ENCODE assay signal across 9 cellular contexts in the genomic region with DNA sequence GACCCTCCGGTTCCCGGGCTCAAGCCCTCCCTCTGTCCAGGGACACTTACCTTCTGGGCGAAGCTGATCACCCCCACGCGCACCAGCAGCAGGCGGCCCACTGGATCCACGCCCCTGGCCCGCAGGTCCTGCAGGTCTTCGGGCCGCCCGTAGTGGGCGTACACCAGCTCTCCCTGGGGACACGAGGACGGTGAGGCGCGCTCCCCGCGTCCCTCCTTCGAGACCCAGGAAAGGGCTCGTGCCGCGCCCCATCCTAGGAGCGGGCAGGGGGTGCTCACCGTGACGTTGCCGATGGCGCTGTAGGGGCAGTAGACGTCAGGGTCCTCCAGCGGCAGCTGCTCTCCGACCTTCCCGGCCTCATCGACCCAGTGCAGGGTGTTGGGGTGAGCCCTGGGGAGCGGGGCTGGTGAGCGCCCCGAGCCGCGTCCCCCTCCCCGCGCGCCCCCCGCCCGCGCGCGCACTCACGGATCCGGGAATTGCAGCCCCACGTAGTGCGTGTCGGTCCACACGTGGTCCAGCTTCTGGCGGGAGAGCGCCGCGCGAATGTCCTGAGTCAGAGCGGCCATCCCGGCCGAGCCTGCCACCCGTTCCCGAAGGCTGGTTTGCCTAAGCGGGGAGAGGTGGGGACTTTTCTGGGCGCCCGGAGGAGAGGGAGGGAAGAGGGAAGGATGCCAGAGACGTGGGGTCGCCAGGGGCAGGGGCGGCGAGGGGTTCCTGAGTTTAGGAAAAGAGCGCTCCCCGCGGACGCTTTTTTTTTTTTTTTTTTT. TPM values are rescaled to one million over a fixed set of nuclear protein-coding genes. Genes with fewer than 3 reads are reported as not detected.
DNase-seq lines count a peak whose midpoint lies in the region; ATAC-seq and TF ChIP-seq lines count a peak whose summit lies in the region.
"Had no signal": no experiment of that assay in that cellular context is flagged by ENCODE, and none has a peak within 500 bp of the region (broad histone marks: within the 10 kb centered on the region; RNA-seq: fewer than 3 reads in every experiment).

No MANE protein-coding gene starts in this region.

- H3K4me3 Mint-ChIP-seq in Caco-2 (ENCODE audit: unreplicated experiment) (peak overlapping the region; percentile 79), glutamatergic neuron (ENCODE audit: unreplicated experiment) (peak overlapping the region; percentile 86)
- peak overlapping the region; percentile 92 for H3K4me3 Mint-ChIP-seq in activated T-helper 1 cell treated with anti-CD3 and anti-CD28 coated beads, Interleukin-12 subunit alpha, Interleukin-12 subunit beta, Interleukin-2, Interleukin-4 antibody, amounts not matched to agents 30 ng/mL and 10 ng/mL and 1 ng/mL, durations not matched to agents 14 hours and 24 hours and 36 hours

- no TSS peak for BruUV-seq in Caco-2 (replicated peaks; lab: Mats Ljungman, UMichigan)

- TF ChIP-seq POLR2A in prostate gland (IDR thresholded peaks at IDR 0.05) = no peak

- H3K9me3 ChIP-seq in Caco-2 (no peaks in the 10 kb centered on the region), prostate gland (no peaks in the 10 kb centered on the region)

- H3K36me3 Mint-ChIP-seq in Caco-2 (ENCODE audit: insufficient read depth, unreplicated experiment) = peaks cover 22% of the 10 kb centered on the region
- peaks cover 5% of the 10 kb centered on the region for H3K36me3 Mint-ChIP-seq in activated T-helper 1 cell treated with anti-CD3 and anti-CD28 coated beads, Interleukin-12 subunit alpha, Interleukin-12 subunit beta, Interleukin-2, Interleukin-4 antibody, amounts not matched to agents 30 ng/mL and 10 ng/mL and 1 ng/mL, durations not matched to agents 14 hours and 24 hours and 36 hours (ENCODE audit: low read depth)
- H3K36me3 Mint-ChIP-seq in glutamatergic neuron (ENCODE audit: unreplicated experiment) = no peaks in the 10 kb centered on the region

- H3K9me3 Mint-ChIP-seq in Caco-2 (ENCODE audit: unreplicated experiment) = no peaks in the 10 kb centered on the region
- no peaks in the 10 kb centered on the region for H3K9me3 Mint-ChIP-seq in activated T-helper 1 cell treated with anti-CD3 and anti-CD28 coated beads, Interleukin-12 subunit alpha, Interleukin-12 subunit beta, Interleukin-2, Interleukin-4 antibody, amounts not matched to agents 30 ng/mL and 10 ng/mL and 1 ng/mL, durations not matched to agents 14 hours and 24 hours and 36 hours
- H3K9me3 Mint-ChIP-seq in glutamatergic neuron (ENCODE audit: unreplicated experiment) = peaks cover 2% of the 10 kb centered on the region

- H3K27ac Mint-ChIP-seq in Caco-2 (ENCODE audit: unreplicated experiment) = peak overlapping the region; percentile 92
- H3K27ac Mint-ChIP-seq in activated T-helper 1 cell treated with anti-CD3 and anti-CD28 coated beads, Interleukin-12 subunit alpha, Interleukin-12 subunit beta, Interleukin-2, Interleukin-4 antibody, amounts not matched to agents 30 ng/mL and 10 ng/mL and 1 ng/mL, durations not matched to agents 14 hours and 24 hours and 36 hours = peak overlapping the region; percentile 92
- H3K27ac Mint-ChIP-seq in glutamatergic neuron (ENCODE audit: unreplicated experiment) = no peak overlapping the region

- H3K27me3 Mint-ChIP-seq in Caco-2 (ENCODE audit: insufficient read depth, unreplicated experiment) = no peaks in the 10 kb centered on the region
- H3K27me3 Mint-ChIP-seq in activated T-helper 1 cell treated with anti-CD3 and anti-CD28 coated beads, Interleukin-12 subunit alpha, Interleukin-12 subunit beta, Interleukin-2, Interleukin-4 antibody, amounts not matched to agents 30 ng/mL and 10 ng/mL and 1 ng/mL, durations not matched to agents 14 hours and 24 hours and 36 hours (ENCODE audit: insufficient read depth) = no peaks in the 10 kb centered on the region
- peaks cover 20% of the 10 kb centered on the region for H3K27me3 Mint-ChIP-seq in glutamatergic neuron (ENCODE audit: unreplicated experiment)

- H3K27ac ChIP-seq in prostate gland = no peak overlapping the region

- WGBS in prostate gland = 2% methylated on average over 63 of the region's 72 CpGs

- no peaks in the 10 kb centered on the region for H3K27me3 ChIP-seq in Caco-2 (replicated peaks; ENCODE audit: control insufficient read depth, insufficient read depth, low read length)
- H3K27me3 ChIP-seq in prostate gland (replicated peaks; ENCODE audit: insufficient read depth) = no peaks in the 10 kb centered on the region

- H3K4me3 ChIP-seq in Caco-2 (ENCODE audit: low read depth, low read length) = peak overlapping the region; percentile 52
- H3K4me3 ChIP-seq in prostate gland = peak overlapping the region; percentile 22 to 32

- peak; percentile 43 for ATAC-seq in GM21786 (IDR thresholded peaks at IDR 0.05; ENCODE audit: unreplicated experiment)
- ATAC-seq in HG03025 (IDR thresholded peaks at IDR 0.05; ENCODE audit: low FRiP score, unreplicated experiment) = no peak

- CTCF ChIA-PET in Caco-2 (lab: Charles Lee) = interaction anchor here (0.6 to 3.5 kb wide), 21 partner anchors 12 to 363 kb away, joined by 3 to 39 read pairs (median 6); a partner anchor contains a TSS

- DNase-seq in Caco-2 = peak; percentile 85 to 86
- DNase-seq in NOMO-1 treated with DMSO at 0.1 percent for 48 hours (lab: John Stamatoyannopoulos, UW; ENCODE audit: unreplicated experiment) = peak; percentile 75
- DNase-seq in activated T-helper 1 cell treated with anti-CD3 and anti-CD28 coated beads, Interleukin-12 subunit alpha, Interleukin-12 subunit beta, Interleukin-2, Interleukin-4 antibody, amounts not matched to agents 30 ng/mL and 10 ng/mL and 1 ng/mL, durations not matched to agents 14 hours and 24 hours and 36 hours (ENCODE audit: low spot score) = peak; percentile 57
- peak; percentile 57 for DNase-seq in glutamatergic neuron
- no peak for DNase-seq in prostate gland (ENCODE audit: low spot score)
- DNase-seq in occipital lobe (lab: John Stamatoyannopoulos, UW) = no peak

- POLR2A ChIA-PET in Caco-2 (lab: Charles Lee) = interaction anchor here (0.6 to 1.6 kb wide), 6 partner anchors 21 to 73 kb away, joined by 3 to 15 read pairs (median 5); a partner anchor contains a TSS

- H3K4me1 ChIP-seq in Caco-2 = no peaks in the 10 kb centered on the region
- peaks cover 3% of the 10 kb centered on the region for H3K4me1 ChIP-seq in prostate gland (replicated peaks)

- H3K4me1 Mint-ChIP-seq in Caco-2 (ENCODE audit: low read depth, unreplicated experiment) (no peaks in the 10 kb centered on the region), glutamatergic neuron (ENCODE audit: low read depth, unreplicated experiment) (no peaks in the 10 kb centered on the region)
- peaks cover 21% of the 10 kb centered on the region for H3K4me1 Mint-ChIP-seq in activated T-helper 1 cell treated with anti-CD3 and anti-CD28 coated beads, Interleukin-12 subunit alpha, Interleukin-12 subunit beta, Interleukin-2, Interleukin-4 antibody, amounts not matched to agents 30 ng/mL and 10 ng/mL and 1 ng/mL, durations not matched to agents 14 hours and 24 hours and 36 hours (ENCODE audit: low read depth)

- intact Hi-C loops in Caco-2 (cut with micrococcal nuclease; ENCODE audit: unreplicated experiment) = loop anchor here (1.0 to 5.0 kb wide), 3 partner anchors 28 to 59 kb away; a partner anchor contains a TSS
- intact Hi-C loops in activated T-helper 1 cell treated with anti-CD3 and anti-CD28 coated beads, Interleukin-12 subunit alpha, Interleukin-12 subunit beta, Interleukin-2, Interleukin-4 antibody, amounts not matched to agents 30 ng/mL and 10 ng/mL and 1 ng/mL, durations not matched to agents 14 hours and 24 hours and 36 hours (cut with micrococcal nuclease) = loop anchor here (1.0 to 5.0 kb wide), 4 partner anchors 40 to 74 kb away; a partner anchor contains a TSS
- intact Hi-C loops in prostate gland (cut with DNase I) = no loop called here

- H3K36me3 ChIP-seq in Caco-2 (ENCODE audit: control insufficient read depth, insufficient read depth, low read length) (no peaks in the 10 kb centered on the region), prostate gland (no peaks in the 10 kb centered on the region)

- peak; percentile 67 to 70 for TF ChIP-seq CTCF in Caco-2 (IDR thresholded peaks at IDR 0.05; ENCODE audit: insufficient read depth in 1 of 2, low read depth in 1 of 2, low read length in 1 of 2, severe bottlenecking in 1 of 2, unreplicated experiment in 1 of 2)
- TF ChIP-seq CTCF in glutamatergic neuron (IDR thresholded peaks at IDR 0.05; ENCODE audit: partially characterized antibody, unreplicated experiment) = peak; percentile 17
- TF ChIP-seq CTCF in prostate gland (IDR thresholded peaks at IDR 0.05) = peak in 2 of 4 experiments; percentile 28 to 52

RNA-seq across cellular contexts. Expression of a gene that starts 8.2 kb away (rescaled TPM):
- total RNA-seq in Caco-2 (2022) (8.1 and 9.7 TPM in 2 replicates), glutamatergic neuron (ENCODE audit: unreplicated experiment) (5.1 TPM), prostate gland (1 to 10 TPM in 1 of 2 donors, under 1 TPM in 1; 0.59 to 2.3 TPM), occipital lobe (5.3 TPM)
- total RNA-seq in activated T-helper 1 cell treated with anti-CD3 and anti-CD28 coated beads, Interleukin-12 subunit alpha, Interleukin-12 subunit beta, Interleukin-2, Interleukin-4 antibody, amounts not matched to agents 30 ng/mL and 10 ng/mL and 1 ng/mL, durations not matched to agents 14 hours and 24 hours and 36 hours = 13.8 and 15.0 TPM in 2 replicates

RNA-seq across cellular contexts. Expression of a gene that starts 20.8 kb away (rescaled TPM):
- total RNA-seq in Caco-2 (2022) (24.6 and 24.7 TPM in 2 replicates), glutamatergic neuron (ENCODE audit: unreplicated experiment) (37.1 TPM), prostate gland (10 to 100 TPM; 20.1 to 36.1 TPM), occipital lobe (12.2 TPM)
- total RNA-seq in activated T-helper 1 cell treated with anti-CD3 and anti-CD28 coated beads, Interleukin-12 subunit alpha, Interleukin-12 subunit beta, Interleukin-2, Interleukin-4 antibody, amounts not matched to agents 30 ng/mL and 10 ng/mL and 1 ng/mL, durations not matched to agents 14 hours and 24 hours and 36 hours = 10.3 and 11.5 TPM in 2 replicates

RNA-seq across cellular contexts. Expression of a gene that starts 23.1 kb away (rescaled TPM):
- total RNA-seq in Caco-2 (2022) = not detected in 2 replicates
- total RNA-seq in activated T-helper 1 cell treated with anti-CD3 and anti-CD28 coated beads, Interleukin-12 subunit alpha, Interleukin-12 subunit beta, Interleukin-2, Interleukin-4 antibody, amounts not matched to agents 30 ng/mL and 10 ng/mL and 1 ng/mL, durations not matched to agents 14 hours and 24 hours and 36 hours = not detected in 2 replicates
- 95.2 TPM for total RNA-seq in glutamatergic neuron (ENCODE audit: unreplicated experiment)
- 1 to 10 TPM in 1 of 2 donors, not detected in 1; 2.4 TPM for total RNA-seq in prostate gland
- 109 TPM for total RNA-seq in occipital lobe
- total RNA-seq: T-helper 2 cell treated with Interferon-gamma antibody and Interleukin-4, amounts not matched to agents 100 ng/mL and 5 ng/mL, for 36 hours had no signal

RNA-seq across cellular contexts. Expression of a gene that starts 31.0 kb away (rescaled TPM):
- total RNA-seq in Caco-2 (2022) = 10.4 and 12.9 TPM in 2 replicates
- 4.3 and 4.7 TPM in 2 replicates for total RNA-seq in activated T-helper 1 cell treated with anti-CD3 and anti-CD28 coated beads, Interleukin-12 subunit alpha, Interleukin-12 subunit beta, Interleukin-2, Interleukin-4 antibody, amounts not matched to agents 30 ng/mL and 10 ng/mL and 1 ng/mL, durations not matched to agents 14 hours and 24 hours and 36 hours
- 33.9 TPM for total RNA-seq in glutamatergic neuron (ENCODE audit: unreplicated experiment)
- total RNA-seq in prostate gland = 10 to 100 TPM; 11.8 to 49.5 TPM
- total RNA-seq in occipital lobe = 4.2 TPM

RNA-seq across cellular contexts. Expression of a gene that starts 40.4 kb away (rescaled TPM):
- 200 and 216 TPM in 2 replicates for total RNA-seq in Caco-2 (2022)
- 218 and 221 TPM in 2 replicates for total RNA-seq in activated T-helper 1 cell treated with anti-CD3 and anti-CD28 coated beads, Interleukin-12 subunit alpha, Interleukin-12 subunit beta, Interleukin-2, Interleukin-4 antibody, amounts not matched to agents 30 ng/mL and 10 ng/mL and 1 ng/mL, durations not matched to agents 14 hours and 24 hours and 36 hours
- 275 TPM for total RNA-seq in glutamatergic neuron (ENCODE audit: unreplicated experiment)
- total RNA-seq in prostate gland = 100 to 1,000 TPM; 376 to 417 TPM
- total RNA-seq in occipital lobe = 57.7 TPM

Comparison
In these comparisons a context has a peak if more than half of its experiments do, and no peak if none do; other contexts are left out.
1. DNase-seq: peak in Caco-2 (2 of 2), NOMO-1 treated with DMSO at 0.1 percent for 48 hours (single experiment), activated T-helper 1 cell treated with anti-CD3 and anti-CD28 coated beads, Interleukin-12 subunit alpha, Interleukin-12 subunit beta, Interleukin-2, Interleukin-4 antibody, amounts not matched to agents 30 ng/mL and 10 ng/mL and 1 ng/mL, durations not matched to agents 14 hours and 24 hours and 36 hours (single experiment) and glutamatergic neuron (single experiment); none in prostate gland (single experiment) and occipital lobe (single experiment).
2. RNA of a gene that starts 23.1 kb away (total RNA-seq): 109 TPM in occipital lobe (single experiment) and 95.2 TPM in glutamatergic neuron (single experiment); 2.4 TPM in prostate gland, not detected in Caco-2 and not detected in activated T-helper 1 cell treated with anti-CD3 and anti-CD28 coated beads, Interleukin-12 subunit alpha, Interleukin-12 subunit beta, Interleukin-2, Interleukin-4 antibody, amounts not matched to agents 30 ng/mL and 10 ng/mL and 1 ng/mL, durations not matched to agents 14 hours and 24 hours and 36 hours; every median in the first group is over 10 times any median in the second.
3. Peak in every context shown above with its lines, with median percentiles within 50 percentile points of each other: H3K4me3 Mint-ChIP-seq.